Comparison of ENCODE assay signal across 1 cellular context in the genomic region with DNA sequence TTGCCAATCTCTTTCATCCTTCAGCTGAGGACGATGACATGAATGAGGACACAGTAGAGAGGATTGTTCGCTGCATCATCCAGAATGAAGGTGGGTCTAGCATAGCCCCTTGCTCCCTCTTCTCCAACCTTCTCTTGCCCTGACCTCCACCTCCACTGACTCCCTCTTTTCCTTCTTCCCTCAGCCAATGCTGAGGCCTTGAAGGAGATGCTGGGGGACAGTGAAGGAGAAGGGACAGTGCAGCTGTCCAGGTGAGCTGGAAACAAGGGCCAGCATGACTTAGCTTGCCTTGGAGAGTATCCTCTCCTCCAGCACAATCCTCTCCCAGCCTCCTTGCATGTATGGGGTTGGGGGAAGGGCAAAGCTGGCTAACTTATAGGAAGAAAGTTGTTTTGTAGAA.
TF ChIP-seq lines count a peak whose summit lies in the region.

No MANE protein-coding gene starts in this region.

TF ChIP-seq in GM23338, 12 proteins besides CTCF, POLR2A, EP300 and RAD21:
- TF ChIP-seq EZH2phosphoT487 (IDR thresholded peaks at IDR 0.05; ENCODE audit: unreplicated experiment) (no peak), JUNB (IDR thresholded peaks at IDR 0.05; ENCODE audit: unreplicated experiment) (no peak)
- TF ChIP-seq, protein P1, sequence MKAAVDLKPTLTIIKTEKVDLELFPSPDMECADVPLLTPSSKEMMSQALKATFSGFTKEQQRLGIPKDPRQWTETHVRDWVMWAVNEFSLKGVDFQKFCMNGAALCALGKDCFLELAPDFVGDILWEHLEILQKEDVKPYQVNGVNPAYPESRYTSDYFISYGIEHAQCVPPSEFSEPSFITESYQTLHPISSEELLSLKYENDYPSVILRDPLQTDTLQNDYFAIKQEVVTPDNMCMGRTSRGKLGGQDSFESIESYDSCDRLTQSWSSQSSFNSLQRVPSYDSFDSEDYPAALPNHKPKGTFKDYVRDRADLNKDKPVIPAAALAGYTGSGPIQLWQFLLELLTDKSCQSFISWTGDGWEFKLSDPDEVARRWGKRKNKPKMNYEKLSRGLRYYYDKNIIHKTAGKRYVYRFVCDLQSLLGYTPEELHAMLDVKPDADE (IDR thresholded peaks at IDR 0.05) = no peak
TF ChIP-seq in GM23338: peak in this region for 0.
